23 cellular contexts compared by ENCODE assay signal in the genomic region with DNA sequence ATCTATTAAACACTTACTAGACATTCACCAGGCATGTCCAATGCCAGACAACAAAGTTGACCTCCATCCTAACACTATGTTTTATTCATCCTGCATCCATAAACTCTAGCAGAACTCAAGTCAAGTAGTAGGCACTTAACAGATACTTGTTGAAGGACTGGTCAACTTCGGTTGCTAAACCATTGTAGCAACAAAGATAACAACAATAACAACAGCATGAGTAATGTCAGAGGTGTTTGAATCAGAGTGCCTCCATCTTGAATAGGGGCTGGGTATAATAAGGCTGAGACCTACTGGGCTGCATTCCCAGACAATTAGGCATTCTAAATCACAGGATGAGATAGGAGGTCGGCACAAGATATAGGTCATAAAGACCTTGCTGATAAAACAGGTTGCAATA.
DNase-seq lines count a peak whose midpoint lies in the region; ATAC-seq, FAIRE-seq and TF ChIP-seq lines count a peak whose summit lies in the region.
"Had no signal": no experiment of that assay in that cellular context is flagged by ENCODE, and none has a peak within 500 bp of the region (broad histone marks: within the 10 kb centered on the region; RNA-seq: fewer than 3 reads in every experiment).

No MANE protein-coding gene starts in this region.

- H3K4me1 ChIP-seq in astrocyte (ENCODE audit: insufficient read depth, low read length) (no peaks in the 10 kb centered on the region), mesodermal cell (ENCODE audit: control insufficient read depth, insufficient read depth, low read length, poor library complexity, severe bottlenecking) (peaks cover 6% of the 10 kb centered on the region), upper lobe of right lung (no peaks in the 10 kb centered on the region), Caco-2 (0 out of 2 replicates have a peak, but pooled peaks cover 6% of the 10 kb centered on the region)
- H3K4me1 ChIP-seq: Peyer's patch had no signal

- H3K36me3 Mint-ChIP-seq in astrocyte (ENCODE audit: low read depth, unreplicated experiment): no peaks in the 10 kb centered on the region
- no peaks in the 10 kb centered on the region for H3K36me3 Mint-ChIP-seq in activated naive CD4-positive, alpha-beta T cell treated with anti-CD3 and anti-CD28 coated beads, Interleukin-2, amount 10 ng/mL, durations not matched to agents 7 days and 5 days
- H3K36me3 Mint-ChIP-seq in Caco-2 (ENCODE audit: insufficient read depth, unreplicated experiment): no peaks in the 10 kb centered on the region
- H3K36me3 Mint-ChIP-seq: IgD-negative memory B cell had no signal

- intact Hi-C loops in left ventricle myocardium superior (cut with micrococcal nuclease): no loop called here
- intact Hi-C loops in upper lobe of right lung (cut with DNase I): no loop called here
- intact Hi-C loops in Caco-2 (cut with micrococcal nuclease; ENCODE audit: unreplicated experiment): no loop called here

- no TSS peak for BruUV-seq in Caco-2 (replicated peaks; lab: Mats Ljungman, UMichigan)

- no peaks in the 10 kb centered on the region for H3K27me3 Mint-ChIP-seq in astrocyte (ENCODE audit: low read depth, unreplicated experiment)
- H3K27me3 Mint-ChIP-seq in activated naive CD4-positive, alpha-beta T cell treated with anti-CD3 and anti-CD28 coated beads, Interleukin-2, amount 10 ng/mL, durations not matched to agents 7 days and 5 days: no peaks in the 10 kb centered on the region
- no peaks in the 10 kb centered on the region for H3K27me3 Mint-ChIP-seq in Caco-2 (ENCODE audit: insufficient read depth, unreplicated experiment)
- H3K27me3 Mint-ChIP-seq: IgD-negative memory B cell had no signal

- H3K27ac Mint-ChIP-seq in astrocyte (ENCODE audit: unreplicated experiment): peak overlapping the region; percentile 30
- no peak overlapping the region for H3K27ac Mint-ChIP-seq in activated naive CD4-positive, alpha-beta T cell treated with anti-CD3 and anti-CD28 coated beads, Interleukin-2, amount 10 ng/mL, durations not matched to agents 7 days and 5 days
- H3K27ac Mint-ChIP-seq in Caco-2 (ENCODE audit: unreplicated experiment): no peak overlapping the region
- H3K27ac Mint-ChIP-seq: IgD-negative memory B cell had no signal

- H3K36me3 ChIP-seq in astrocyte (ENCODE audit: insufficient read depth, low read length): no peaks in the 10 kb centered on the region
- H3K36me3 ChIP-seq in mesodermal cell (ENCODE audit: control insufficient read depth, insufficient read depth, low read length): no peaks in the 10 kb centered on the region
- no peaks in the 10 kb centered on the region for H3K36me3 ChIP-seq in upper lobe of right lung
- no peaks in the 10 kb centered on the region for H3K36me3 ChIP-seq in Caco-2 (ENCODE audit: control insufficient read depth, insufficient read depth, low read length)
- H3K36me3 ChIP-seq: Peyer's patch had no signal

- POLR2A ChIA-PET in Caco-2 (lab: Charles Lee): no interaction called here

- DNase-seq in M059J (ENCODE audit: low read depth) (peak; percentile 6), astrocyte (ENCODE audit: low read depth) (no peak), left ventricle myocardium superior (no peak), upper lobe of right lung (no peak), Caco-2 (no peak), germinal center (ENCODE audit: low spot score) (no peak)
- DNase-seq in activated naive CD4-positive, alpha-beta T cell treated with anti-CD3 and anti-CD28 coated beads, Interleukin-2, amount 10 ng/mL, durations not matched to agents 7 days and 5 days: no peak
- DNase-seq: ACHN; DMS79; Karpas-422; MM.1S; NCI-H1092; NCI-H1436 treated with DMSO at 0.1 percent for 48 hours; NCI-H2081; NCI-H446 treated with DMSO at 0.1 percent for 48 hours; NCI-H748 treated with DMSO at 0.1 percent for 48 hours; NK-92 treated with Interleukin-12 subunit alpha and Interleukin-12 subunit beta, amount 100 ng/mL, for 24 hours; Peyer's patch; SHP77 had no signal

- no peaks in the 10 kb centered on the region for H4K20me1 ChIP-seq in astrocyte (ENCODE audit: insufficient read depth, low read length)

- H3K9me3 Mint-ChIP-seq in astrocyte (ENCODE audit: unreplicated experiment) (no peaks in the 10 kb centered on the region), Caco-2 (ENCODE audit: unreplicated experiment) (peaks cover 10% of the 10 kb centered on the region)
- H3K9me3 Mint-ChIP-seq in activated naive CD4-positive, alpha-beta T cell treated with anti-CD3 and anti-CD28 coated beads, Interleukin-2, amount 10 ng/mL, durations not matched to agents 7 days and 5 days: no peaks in the 10 kb centered on the region

- H3K27ac ChIP-seq in astrocyte (ENCODE audit: low read depth, low read length): no peak overlapping the region
- peak overlapping the region; percentile 68 for H3K27ac ChIP-seq in mesodermal cell (ENCODE audit: low read depth, low read length, severe bottlenecking)
- H3K27ac ChIP-seq in upper lobe of right lung: no peak overlapping the region
- H3K27ac ChIP-seq: C4-2B, Peyer's patch had no signal

- H3K27me3 ChIP-seq in astrocyte (ENCODE audit: insufficient read depth, low read length) (no peaks in the 10 kb centered on the region), upper lobe of right lung (no peaks in the 10 kb centered on the region), Caco-2 (replicated peaks; ENCODE audit: control insufficient read depth, insufficient read depth, low read length) (no peaks in the 10 kb centered on the region)
- H3K27me3 ChIP-seq: Peyer's patch had no signal

- ATAC-seq in left ventricle myocardium superior (peak; percentile 77), upper lobe of right lung (no peak)

- H3K9ac ChIP-seq in astrocyte (ENCODE audit: low read length): no peak overlapping the region

- 80% methylated on average over 1 of the region's 2 CpGs; no CpG with 5 or more reads in 1 of the 2 experiments for WGBS in mesodermal cell (ENCODE audit: insufficient coverage in 2 of 2), 2 experiments

- no peak for TF ChIP-seq CTCF in astrocyte (IDR thresholded peaks at IDR 0.05; ENCODE audit: insufficient read depth, low read depth, low read length)
- TF ChIP-seq CTCF in upper lobe of right lung (IDR thresholded peaks at IDR 0.05): no peak
- no peak for TF ChIP-seq CTCF in Caco-2 (IDR thresholded peaks at IDR 0.05; ENCODE audit: insufficient read depth in 1 of 2, low read depth in 1 of 2, low read length in 1 of 2, severe bottlenecking in 1 of 2, unreplicated experiment in 1 of 2)

- no peaks in the 10 kb centered on the region for H3K79me2 ChIP-seq in astrocyte (ENCODE audit: insufficient read depth, low read length)

- H3K4me3 Mint-ChIP-seq in astrocyte (ENCODE audit: unreplicated experiment) (no peak overlapping the region), Caco-2 (ENCODE audit: unreplicated experiment) (no peak overlapping the region)
- no peak overlapping the region for H3K4me3 Mint-ChIP-seq in activated naive CD4-positive, alpha-beta T cell treated with anti-CD3 and anti-CD28 coated beads, Interleukin-2, amount 10 ng/mL, durations not matched to agents 7 days and 5 days
- H3K4me3 Mint-ChIP-seq: IgD-negative memory B cell had no signal

- H2AFZ ChIP-seq in astrocyte (ENCODE audit: low read depth, low read length): no peak overlapping the region

- H3K9me3 ChIP-seq in astrocyte (ENCODE audit: insufficient read depth, low read depth, low read length): no peaks in the 10 kb centered on the region
- no peaks in the 10 kb centered on the region for H3K9me3 ChIP-seq in mesodermal cell (ENCODE audit: control insufficient read depth, low read length)
- H3K9me3 ChIP-seq in upper lobe of right lung: no peaks in the 10 kb centered on the region
- no peaks in the 10 kb centered on the region for H3K9me3 ChIP-seq in Caco-2
- H3K9me3 ChIP-seq: Peyer's patch had no signal

- H3K4me3 ChIP-seq in astrocyte (ENCODE audit: insufficient read depth, low read depth, low read length) (no peak overlapping the region), mesodermal cell (ENCODE audit: extremely low read depth, insufficient read depth, low read length, poor library complexity, severe bottlenecking) (no peak overlapping the region), upper lobe of right lung (no peak overlapping the region), Caco-2 (ENCODE audit: low read depth, low read length) (no peak overlapping the region)
- H3K4me3 ChIP-seq: Peyer's patch had no signal

- no peaks in the 10 kb centered on the region for H3K4me1 Mint-ChIP-seq in astrocyte (ENCODE audit: low read depth, unreplicated experiment)
- no peaks in the 10 kb centered on the region for H3K4me1 Mint-ChIP-seq in activated naive CD4-positive, alpha-beta T cell treated with anti-CD3 and anti-CD28 coated beads, Interleukin-2, amount 10 ng/mL, durations not matched to agents 7 days and 5 days
- H3K4me1 Mint-ChIP-seq in Caco-2 (ENCODE audit: low read depth, unreplicated experiment): peaks cover 6% of the 10 kb centered on the region
- H3K4me1 Mint-ChIP-seq: IgD-negative memory B cell had no signal

- no peak overlapping the region for H3K4me2 ChIP-seq in astrocyte (ENCODE audit: low read length)

- FAIRE-seq in astrocyte (lab: Jason Lieb, UNC): no peak
- FAIRE-seq: H1 had no signal

- CTCF ChIA-PET in activated naive CD4-positive, alpha-beta T cell treated with anti-CD3 and anti-CD28 coated beads, Interleukin-2, amount 10 ng/mL, durations not matched to agents 7 days and 5 days (lab: Charles Lee): no interaction called here
- CTCF ChIA-PET in Caco-2 (lab: Charles Lee): no interaction called here
